In the genomic region with DNA sequence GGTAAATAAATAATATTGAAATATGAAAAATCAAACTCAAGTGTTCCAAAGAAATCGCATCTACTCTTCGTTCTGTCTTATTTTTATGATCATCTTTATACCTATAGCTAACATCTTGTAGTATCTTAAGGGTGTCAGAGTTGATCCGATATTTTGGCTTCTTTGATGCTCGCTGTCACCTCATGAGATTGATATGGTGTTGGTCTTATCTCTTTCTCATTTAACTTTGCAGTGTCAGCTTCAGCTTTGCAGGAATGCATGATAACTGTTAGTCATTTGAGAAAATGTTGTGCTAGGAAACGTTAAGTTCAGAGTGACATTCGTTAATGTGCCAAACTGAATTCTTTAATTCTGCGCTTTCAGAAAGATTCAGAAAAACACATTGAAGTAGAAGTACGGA, we compare ENCODE assay signal across 22 cellular contexts. TPM values are rescaled to one million over a fixed set of nuclear protein-coding genes. Genes with fewer than 3 reads are reported as not detected.
A peak's percentile ranks its signal among the peaks of the same experiment; 100 is the strongest.
DNase-seq lines count a peak whose midpoint lies in the region; ATAC-seq, FAIRE-seq and TF ChIP-seq lines count a peak whose summit lies in the region.
"Had no signal": no experiment of that assay in that cellular context is flagged by ENCODE, and none has a peak within 500 bp of the region (broad histone marks: within the 10 kb centered on the region; RNA-seq: fewer than 3 reads in every experiment).

No MANE protein-coding gene starts in this region.

- H3K9me3 Mint-ChIP-seq in activated naive CD8-positive, alpha-beta T cell treated with anti-CD3 and anti-CD28 coated beads, Interleukin-2, amount 50 U/mL, for 24 hours, result no peaks in the 10 kb centered on the region
- H3K9me3 Mint-ChIP-seq in activated naive CD8-positive, alpha-beta T cell treated with anti-CD3 and anti-CD28 coated beads for 36 hours, result no peaks in the 10 kb centered on the region
- H3K9me3 Mint-ChIP-seq in activated naive CD4-positive, alpha-beta T cell treated with anti-CD3 and anti-CD28 coated beads, Interleukin-2, amount 10 ng/mL, durations not matched to agents 7 days and 5 days, result no peaks in the 10 kb centered on the region
- H3K9me3 Mint-ChIP-seq: CD4-positive, alpha-beta T cell; CD8-positive, alpha-beta T cell had no signal

- H3K27ac Mint-ChIP-seq in activated naive CD8-positive, alpha-beta T cell treated with anti-CD3 and anti-CD28 coated beads, Interleukin-2, amount 50 U/mL, for 24 hours, result peak overlapping the region; percentile 27
- H3K27ac Mint-ChIP-seq in activated naive CD8-positive, alpha-beta T cell treated with anti-CD3 and anti-CD28 coated beads for 36 hours, result no peak overlapping the region
- H3K27ac Mint-ChIP-seq in activated naive CD4-positive, alpha-beta T cell treated with anti-CD3 and anti-CD28 coated beads, Interleukin-2, amount 10 ng/mL, durations not matched to agents 7 days and 5 days, result no peak overlapping the region
- H3K27ac Mint-ChIP-seq: B cell; CD4-positive, alpha-beta T cell; CD8-positive, alpha-beta T cell had no signal

- peaks cover 61% of the 10 kb centered on the region for H3K36me3 Mint-ChIP-seq in activated naive CD8-positive, alpha-beta T cell treated with anti-CD3 and anti-CD28 coated beads, Interleukin-2, amount 50 U/mL, for 24 hours (ENCODE audit: low read depth)
- H3K36me3 Mint-ChIP-seq in activated naive CD8-positive, alpha-beta T cell treated with anti-CD3 and anti-CD28 coated beads for 36 hours, result peaks cover 36% of the 10 kb centered on the region
- peaks cover 60% of the 10 kb centered on the region for H3K36me3 Mint-ChIP-seq in activated naive CD4-positive, alpha-beta T cell treated with anti-CD3 and anti-CD28 coated beads, Interleukin-2, amount 10 ng/mL, durations not matched to agents 7 days and 5 days

- no peaks in the 10 kb centered on the region for H3K4me1 ChIP-seq in K562 (replicated peaks in 1 of 2; ENCODE audit: control insufficient read depth in 2 of 2, insufficient read depth in 2 of 2, low read length in 2 of 2)
- H3K4me1 ChIP-seq: BLaER1 treated with 17β-estradiol and CSF1 and Interleukin-3, amounts not matched to agents 10 nM and 100 nM; Caco-2 had no signal

- H3K4me3 ChIP-seq in K562, result no peak overlapping the region
- H3K4me3 ChIP-seq: BLaER1 treated with 17β-estradiol and CSF1 and Interleukin-3, amounts not matched to agents 10 nM and 100 nM had no signal

- peaks cover 13% of the 10 kb centered on the region; the same call in 2 of the 3 replicates for H3K79me2 ChIP-seq in K562 (ENCODE audit: control insufficient read depth, insufficient read depth, low read length)

- H3K27me3 Mint-ChIP-seq in activated naive CD8-positive, alpha-beta T cell treated with anti-CD3 and anti-CD28 coated beads, Interleukin-2, amount 50 U/mL, for 24 hours, result no peaks in the 10 kb centered on the region
- H3K27me3 Mint-ChIP-seq in activated naive CD8-positive, alpha-beta T cell treated with anti-CD3 and anti-CD28 coated beads for 36 hours, result no peaks in the 10 kb centered on the region
- no peaks in the 10 kb centered on the region for H3K27me3 Mint-ChIP-seq in activated naive CD4-positive, alpha-beta T cell treated with anti-CD3 and anti-CD28 coated beads, Interleukin-2, amount 10 ng/mL, durations not matched to agents 7 days and 5 days
- H3K27me3 Mint-ChIP-seq: B cell; CD4-positive, alpha-beta T cell had no signal

- FAIRE-seq in GM12892 (lab: Jason Lieb, UNC), result peak; percentile 24
- no peak for FAIRE-seq in K562 (lab: Jason Lieb, UNC)
- FAIRE-seq: A204.1, D721Med, G401.6, GM12891, GM18507 had no signal

- no peak overlapping the region for H3K4me2 ChIP-seq in K562 (ENCODE audit: insufficient read depth, low read length)
- H3K4me2 ChIP-seq: BLaER1 treated with 17β-estradiol and CSF1 and Interleukin-3, amounts not matched to agents 10 nM and 100 nM had no signal

- no peak for ATAC-seq in activated naive CD8-positive, alpha-beta T cell treated with anti-CD3 and anti-CD28 coated beads, Interleukin-2, amount 50 U/mL, for 24 hours
- no peak for ATAC-seq in K562
- ATAC-seq: CD8-positive, alpha-beta T cell had no signal

- no peaks in the 10 kb centered on the region for H3K27me3 ChIP-seq in K562 (ENCODE audit: control insufficient read depth in 2 of 2, insufficient read depth in 2 of 2, low read length in 2 of 2)
- H3K27me3 ChIP-seq: BLaER1 treated with 17β-estradiol and CSF1 and Interleukin-3, amounts not matched to agents 10 nM and 100 nM had no signal

- H3K9ac ChIP-seq in K562 (ENCODE audit: insufficient read depth in 1 of 2, low read depth in 2 of 2, low read length in 2 of 2), result no peak overlapping the region
- H3K9ac ChIP-seq: BLaER1 treated with 17β-estradiol and CSF1 and Interleukin-3, amounts not matched to agents 10 nM and 100 nM had no signal

- H3K4me3 Mint-ChIP-seq in activated naive CD8-positive, alpha-beta T cell treated with anti-CD3 and anti-CD28 coated beads, Interleukin-2, amount 50 U/mL, for 24 hours, result no peak overlapping the region
- H3K4me3 Mint-ChIP-seq in activated naive CD8-positive, alpha-beta T cell treated with anti-CD3 and anti-CD28 coated beads for 36 hours, result no peak overlapping the region
- no peak overlapping the region for H3K4me3 Mint-ChIP-seq in activated naive CD4-positive, alpha-beta T cell treated with anti-CD3 and anti-CD28 coated beads, Interleukin-2, amount 10 ng/mL, durations not matched to agents 7 days and 5 days
- H3K4me3 Mint-ChIP-seq: B cell; CD4-positive, alpha-beta T cell; CD8-positive, alpha-beta T cell had no signal

- peaks cover 92% of the 10 kb centered on the region for H3K36me3 ChIP-seq in K562 (ENCODE audit: control insufficient read depth, insufficient read depth, low read length)

- in situ Hi-C loops in K562 (cut with MboI), result no loop called here

- TF ChIP-seq POLR2A in GM12892 (IDR thresholded peaks at IDR 0.05; ENCODE audit: low read depth, low read length), result no peak
- no peak for TF ChIP-seq POLR2A in K562 (conservative IDR thresholded peaks at IDR 0.05)

- peaks cover 18% of the 10 kb centered on the region for H3K4me1 Mint-ChIP-seq in activated naive CD8-positive, alpha-beta T cell treated with anti-CD3 and anti-CD28 coated beads, Interleukin-2, amount 50 U/mL, for 24 hours
- peaks cover 18% of the 10 kb centered on the region for H3K4me1 Mint-ChIP-seq in activated naive CD8-positive, alpha-beta T cell treated with anti-CD3 and anti-CD28 coated beads for 36 hours
- peaks cover 9% of the 10 kb centered on the region for H3K4me1 Mint-ChIP-seq in activated naive CD4-positive, alpha-beta T cell treated with anti-CD3 and anti-CD28 coated beads, Interleukin-2, amount 10 ng/mL, durations not matched to agents 7 days and 5 days

- no peak for TF ChIP-seq EP300 in K562 (IDR thresholded peaks at IDR 0.05; ENCODE audit: low read length)

- intact Hi-C loops in K562 (cut with micrococcal nuclease), result no loop called here

- no peaks in the 10 kb centered on the region for H3K9me1 ChIP-seq in K562 (ENCODE audit: control insufficient read depth, insufficient read depth, low read length)

- no peak overlapping the region for H3K27ac ChIP-seq in K562 (ENCODE audit: extremely low read depth, low read depth, low read length)
- H3K27ac ChIP-seq: BLaER1 treated with 17β-estradiol and CSF1 and Interleukin-3, amounts not matched to agents 10 nM and 100 nM; C4-2B had no signal

- TF ChIP-seq CTCF in K562 (IDR thresholded peaks at IDR 0.05 in 2 of 3, conservative IDR thresholded peaks at IDR 0.05 in 1 of 3; ENCODE audit: insufficient read depth in 2 of 3, low read depth in 1 of 3, low read length in 3 of 3), result no peak

- no peak overlapping the region for H2AFZ ChIP-seq in K562 (ENCODE audit: low read depth, low read length)

- 64% methylated on average over 8 of the region's 8 CpGs for WGBS in K562 (ENCODE audit: insufficient coverage, low coverage, missing lambda C conversion rate)

- no peak for DNase-seq in activated naive CD8-positive, alpha-beta T cell treated with anti-CD3 and anti-CD28 coated beads, Interleukin-2, amount 50 U/mL, for 24 hours
- no peak for DNase-seq in activated naive CD8-positive, alpha-beta T cell treated with anti-CD3 and anti-CD28 coated beads for 36 hours
- DNase-seq in GM12892 (ENCODE audit: insufficient read length) (no peak), K562 (ENCODE audit: extremely low read depth in 1 of 4, low spot score in 3 of 4) (peak in 1 of 4 experiments; percentile 7), dermis blood vessel endothelial cell (no peak)
- DNase-seq in activated naive CD4-positive, alpha-beta T cell treated with anti-CD3 and anti-CD28 coated beads, Interleukin-2, amount 10 ng/mL, durations not matched to agents 7 days and 5 days, result no peak
- DNase-seq: 8988T; AML-193; Caco-2; Calu3; CD4-positive, alpha-beta T cell; CD8-positive, alpha-beta T cell; DMS79 treated with DMSO at 0.1 percent for 48 hours; GF-D8 had no signal

- no peaks in the 10 kb centered on the region for H3K9me3 ChIP-seq in K562 (replicated peaks; ENCODE audit: control insufficient read depth, insufficient read depth, low read depth, low read length)
- H3K9me3 ChIP-seq: BLaER1 treated with 17β-estradiol and CSF1 and Interleukin-3, amounts not matched to agents 10 nM and 100 nM; Caco-2 had no signal

- no TSS peak for BruUV-seq in K562 (replicated peaks; lab: Mats Ljungman, UMichigan)

- TF ChIP-seq RAD21 in K562 (CRISPR knock-in tag; conservative IDR thresholded peaks at IDR 0.05 in 1 of 2, IDR thresholded peaks at IDR 0.05 in 1 of 2), result no peak

- CTCF ChIA-PET in K562 (lab: Yijun Ruan, JAX; ENCODE audit: low intra/inter-chr PET ratio), result no interaction called here
- CTCF ChIA-PET in activated naive CD4-positive, alpha-beta T cell treated with anti-CD3 and anti-CD28 coated beads, Interleukin-2, amount 10 ng/mL, durations not matched to agents 7 days and 5 days (lab: Charles Lee), result no interaction called here

- H4K20me1 ChIP-seq in K562 (replicated peaks; ENCODE audit: control insufficient read depth, insufficient read depth, low read length), result no peaks in the 10 kb centered on the region

- POLR2A ChIA-PET in K562 (lab: Yijun Ruan, JAX), result interaction anchor here (3.4 kb wide), 1 partner anchor 7 kb away, joined by 17 read pairs; no protein-coding TSS in a partner anchor

RNA-seq across cellular contexts. Expression of a gene that starts 19.4 kb away (rescaled TPM):
- total RNA-seq in activated naive CD8-positive, alpha-beta T cell treated with anti-CD3 and anti-CD28 coated beads for 36 hours, result 100 to 1,000 TPM; 109 to 110 TPM
- 51.6 TPM for polyA plus RNA-seq in GM12892 (2012; ENCODE audit: missing spikeins)
- 110 and 219 TPM in 2 replicates for total RNA-seq in K562 (2011; cell fraction: chromatin; rRNA removed; ENCODE audit: low replicate concordance)
- 45.7 and 68.9 TPM in 2 replicates for total RNA-seq in K562 (2011; cell fraction: nucleolus; rRNA removed)
- total RNA-seq in K562 (2011; cell fraction: nucleoplasm; rRNA removed), result 71.0 and 71.3 TPM in 2 replicates
- 61.1 and 67.6 TPM in 2 replicates for total RNA-seq in K562 (2014; rRNA removed)
- 129 and 143 TPM in 2 replicates for total RNA-seq in K562 (2014; rRNA removed; fragmentation: Illumina TruSeq; extraction: Trizol)
- total RNA-seq in K562 (2015; rRNA removed; fragmentation: Illumina TruSeq; extraction: Trizol), result 113 and 129 TPM in 2 replicates
- total RNA-seq in K562 (2021), result 88.7 and 98.9 TPM in 2 replicates
- polyA plus RNA-seq in K562 (2011; rRNA removed), result 87.8 and 121 TPM in 2 replicates
- polyA plus RNA-seq in K562 (2011; cell fraction: cytosol; rRNA removed), result 21.3 and 32.5 TPM in 2 replicates
- polyA plus RNA-seq in K562 (2011; cell fraction: nucleus; rRNA removed), result 42.5 and 60.9 TPM in 2 replicates
- polyA plus RNA-seq in K562 (2012), result 46.1 and 72.4 TPM in 2 replicates
- polyA plus RNA-seq in K562 (2014; fragmentation: Illumina TruSeq; extraction: Trizol), result 87.1 and 107 TPM in 2 replicates
- 100 to 1,000 TPM; 130 to 175 TPM for polyA plus RNA-seq in K562 (2014; fragmentation: Nextera tagmentation; extraction: Ambion mirVana)
- polyA plus RNA-seq in K562 (2014; rRNA removed), result 72.2 and 75.6 TPM in 2 replicates
- polyA minus RNA-seq in K562 (2011; rRNA and poly(A)+ RNA removed), result 121 and 123 TPM in 2 replicates
- polyA minus RNA-seq in K562 (2011; cell fraction: cytosol; rRNA and poly(A)+ RNA removed), result 129 and 148 TPM in 2 replicates
- polyA minus RNA-seq in K562 (2011; cell fraction: nucleus; rRNA and poly(A)+ RNA removed), result 51.0 and 77.2 TPM in 2 replicates
- total RNA-seq in dermis blood vessel endothelial cell, result 32.3 and 45.8 TPM in 2 replicates
